Comparison of ENCODE assay signal across 8 cellular contexts in the genomic region with DNA sequence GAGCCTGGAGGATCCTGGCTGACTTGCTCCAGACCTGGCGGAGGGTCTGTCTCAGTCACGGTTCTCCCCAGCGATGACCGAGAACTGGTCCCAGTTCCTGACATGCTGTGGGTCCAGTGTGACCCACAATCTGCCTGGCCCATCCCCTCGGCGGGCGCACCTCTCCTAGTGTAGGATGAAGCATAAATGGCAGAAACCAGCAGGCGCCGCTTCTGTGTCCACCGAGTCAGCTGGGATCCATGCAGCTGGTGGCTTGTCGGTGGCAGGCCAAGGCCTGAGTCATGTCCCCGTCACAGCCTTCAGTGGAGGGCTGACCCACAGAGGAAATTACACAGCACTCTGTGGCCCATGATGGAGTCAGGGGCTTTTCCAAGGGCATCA. TPM values are rescaled to one million over a fixed set of nuclear protein-coding genes. Genes with fewer than 3 reads are reported as not detected.
DNase-seq lines count a peak whose midpoint lies in the region; ATAC-seq and TF ChIP-seq lines count a peak whose summit lies in the region.

No MANE protein-coding gene starts in this region.

- H3K27me3 ChIP-seq in DND-41 (ENCODE audit: insufficient read depth, low read length, poor library complexity): no peaks in the 10 kb centered on the region
- H3K27me3 ChIP-seq in sigmoid colon: no peaks in the 10 kb centered on the region
- H3K27me3 ChIP-seq in H9 (ENCODE audit: insufficient read depth, low read length): no peaks in the 10 kb centered on the region

- no peak overlapping the region for H4K91ac ChIP-seq in H9 (ENCODE audit: insufficient read length, low read depth, low read length)

- peak overlapping the region; percentile 11; the same call in 1 of the 2 replicates for H2AFZ ChIP-seq in DND-41 (ENCODE audit: low read depth, low read length)
- H2AFZ ChIP-seq in H9 (ENCODE audit: low read length): no peak overlapping the region

- no peak overlapping the region for H4K8ac ChIP-seq in H9 (replicated peaks; ENCODE audit: insufficient read length, low read depth, low read length)

- H3K27me3 Mint-ChIP-seq in T-helper 17 cell (no peaks in the 10 kb centered on the region), H9 (ENCODE audit: low read depth) (no peaks in the 10 kb centered on the region), progenitor cell of endocrine pancreas (no peaks in the 10 kb centered on the region)

- no peak overlapping the region for H3K4me2 ChIP-seq in DND-41 (ENCODE audit: insufficient read depth, low read length)
- H3K4me2 ChIP-seq in H9 (ENCODE audit: insufficient read depth, insufficient read length, low read length): no peak overlapping the region

- H3K9ac ChIP-seq in DND-41 (ENCODE audit: low read depth, low read length) (no peak overlapping the region), H9 (ENCODE audit: extremely low read depth, insufficient read length, low read length) (no peak overlapping the region)

- H3K4me3 Mint-ChIP-seq in T-helper 17 cell (no peak overlapping the region), H9 (no peak overlapping the region), progenitor cell of endocrine pancreas (ENCODE audit: low read depth) (no peak overlapping the region)

- TF ChIP-seq CTCF in DND-41 (IDR thresholded peaks at IDR 0.05; ENCODE audit: borderline replicate concordance, extremely low read depth, low read length, poor library complexity, severe bottlenecking) (no peak), fibroblast of mammary gland (conservative IDR thresholded peaks at IDR 0.05; ENCODE audit: control insufficient read depth, insufficient read depth, low read depth, low read length) (no peak), sigmoid colon (IDR thresholded peaks at IDR 0.05) (no peak), H9 (conservative IDR thresholded peaks at IDR 0.05) (no peak), progenitor cell of endocrine pancreas (IDR thresholded peaks at IDR 0.05; ENCODE audit: unreplicated experiment) (no peak)

- H3K36me3 Mint-ChIP-seq in T-helper 17 cell (ENCODE audit: low read depth) (no peaks in the 10 kb centered on the region), H9 (ENCODE audit: insufficient read depth in 1 of 3, low read depth in 3 of 3) (peaks cover 0 to 3% (median 0%) of the 10 kb centered on the region in 3 experiments; a peak in 1 of 7 replicates), progenitor cell of endocrine pancreas (ENCODE audit: insufficient read depth) (no peaks in the 10 kb centered on the region)

- H4K20me1 ChIP-seq in DND-41 (ENCODE audit: insufficient read depth, low read length) (no peaks in the 10 kb centered on the region), H9 (ENCODE audit: control insufficient read depth, insufficient read depth, insufficient read length) (no peaks in the 10 kb centered on the region)

- peaks cover 6% of the 10 kb centered on the region for H3K4me1 Mint-ChIP-seq in T-helper 17 cell
- peaks cover 20 to 27% of the 10 kb centered on the region in 2 experiments for H3K4me1 Mint-ChIP-seq in H9
- H3K4me1 Mint-ChIP-seq in progenitor cell of endocrine pancreas (ENCODE audit: low read depth): peaks cover 8% of the 10 kb centered on the region

- H3K4me3 ChIP-seq in DND-41 (ENCODE audit: low read depth in 1 of 2, low read length in 2 of 2) (no peak overlapping the region), fibroblast of mammary gland (ENCODE audit: control insufficient read depth, low read depth, low read length) (no peak overlapping the region), sigmoid colon (no peak overlapping the region)

- peaks cover 3 to 5% of the 10 kb centered on the region in 2 experiments; a peak in 3 of 5 replicates for H3K9me3 Mint-ChIP-seq in H9
- peaks cover 4% of the 10 kb centered on the region for H3K9me3 Mint-ChIP-seq in progenitor cell of endocrine pancreas (ENCODE audit: low read depth)

- DNase-seq in DND-41 (no peak), T-helper 17 cell (no peak), fibroblast of mammary gland (ENCODE audit: low read depth) (peak; percentile 68), sigmoid colon (no peak), H9 (no peak), progenitor cell of endocrine pancreas (ENCODE audit: low spot score, unreplicated experiment) (no peak), ureter (ENCODE audit: low spot score) (no peak)

- H2BK120ac ChIP-seq in H9 (ENCODE audit: low read depth, low read length, poor library complexity, severe bottlenecking): no peak overlapping the region

- H3K23me2 ChIP-seq in H9 (ENCODE audit: insufficient read length, low read depth, low read length, poor library complexity, severe bottlenecking): no peaks in the 10 kb centered on the region

- no peak overlapping the region; the same call in 1 of the 2 replicates for H3K14ac ChIP-seq in H9 (ENCODE audit: insufficient read depth, low read length)

- no peak overlapping the region for H4K5ac ChIP-seq in H9 (ENCODE audit: insufficient read length, low read depth, low read length)

- H3K79me2 ChIP-seq in DND-41 (ENCODE audit: insufficient read depth, low read length): no peaks in the 10 kb centered on the region
- H3K79me2 ChIP-seq in H9 (ENCODE audit: insufficient read depth, low read length): no peaks in the 10 kb centered on the region

- H3K9me3 ChIP-seq in DND-41 (ENCODE audit: insufficient read depth, low read length, severe bottlenecking) (no peaks in the 10 kb centered on the region), T-helper 17 cell (ENCODE audit: control insufficient read depth, low read length, poor library complexity, severe bottlenecking) (no peaks in the 10 kb centered on the region), sigmoid colon (peaks cover 0 to under 1% (median 0%) of the 10 kb centered on the region in 4 donors), H9 (ENCODE audit: control insufficient read depth, low read depth, low read length) (no peaks in the 10 kb centered on the region)

- H3K4ac ChIP-seq in H9 (ENCODE audit: low read depth, low read length): no peak overlapping the region

- no peak overlapping the region for H3K18ac ChIP-seq in H9 (ENCODE audit: insufficient read length, low read depth, low read length)

- H3T11ph ChIP-seq in H9 (ENCODE audit: low read length): no peak overlapping the region

- H2BK15ac ChIP-seq in H9 (ENCODE audit: low read depth, low read length): no peak overlapping the region

- H3K23ac ChIP-seq in H9 (ENCODE audit: insufficient read length, low read depth, low read length): no peak overlapping the region

- intact Hi-C loops in sigmoid colon (cut with DNase I): no loop called here

- H2BK12ac ChIP-seq in H9 (ENCODE audit: insufficient read length, low read depth, low read length): no peak overlapping the region

- no peaks in the 10 kb centered on the region for H3K79me1 ChIP-seq in H9 (ENCODE audit: insufficient read depth, low read depth, low read length, poor library complexity, severe bottlenecking)

- TF ChIP-seq EP300 in sigmoid colon (IDR thresholded peaks at IDR 0.05): no peak

- no peak overlapping the region for H3K56ac ChIP-seq in H9 (ENCODE audit: insufficient read length, low read depth, low read length)

- 87 to 90% methylated on average over 12 of the region's 12 CpGs for WGBS in sigmoid colon, 2 donors
- WGBS in H9 (ENCODE audit: extremely low coverage, insufficient read length, low lambda C conversion rate): no CpG with 5 or more reads among the region's 12 CpGs

- H3K27ac ChIP-seq in DND-41 (ENCODE audit: low read length): no peak overlapping the region
- peak overlapping the region; percentile 60 to 72 (median 68) for H3K27ac ChIP-seq in sigmoid colon
- H3K27ac ChIP-seq in H9 (ENCODE audit: insufficient read length, low read depth, low read length): no peak overlapping the region

- H2BK20ac ChIP-seq in H9 (ENCODE audit: low read depth, low read length, poor library complexity, severe bottlenecking): no peak overlapping the region

- peak overlapping the region; percentile 43 for H3K27ac Mint-ChIP-seq in T-helper 17 cell
- no peak overlapping the region; a peak in 1 of 7 replicates for H3K27ac Mint-ChIP-seq in H9
- no peak overlapping the region for H3K27ac Mint-ChIP-seq in progenitor cell of endocrine pancreas

- H2AK5ac ChIP-seq in H9 (ENCODE audit: insufficient read length, low read length): no peak overlapping the region

- H2BK5ac ChIP-seq in H9 (ENCODE audit: insufficient read length, low read length): no peak overlapping the region

- no peak for TF ChIP-seq POLR2A in sigmoid colon (IDR thresholded peaks at IDR 0.05)

- no peaks in the 10 kb centered on the region for H3K36me3 ChIP-seq in DND-41 (ENCODE audit: insufficient read depth, low read length)
- H3K36me3 ChIP-seq in sigmoid colon: no peaks in the 10 kb centered on the region

- H3K4me1 ChIP-seq in DND-41 (ENCODE audit: insufficient read depth, low read length) (no peaks in the 10 kb centered on the region), sigmoid colon (peaks cover 0 to 42% (median 36%) of the 10 kb centered on the region in 4 donors), H9 (ENCODE audit: insufficient read depth, low read length) (no peaks in the 10 kb centered on the region; the same call in 1 of the 2 replicates)

- ATAC-seq in DND-41 (ENCODE audit: insufficient read depth, low read depth) (no peak), T-helper 17 cell (peak; percentile 55), GM18511 (IDR thresholded peaks at IDR 0.05; ENCODE audit: unreplicated experiment) (no peak)

RNA-seq across cellular contexts. Expression of gene NFKBIA, which starts 38.5 kb away (rescaled TPM):
- total RNA-seq in T-helper 17 cell (1,000 to 10,000 TPM; 1,744 to 1,805 TPM), sigmoid colon (100 to 1,000 TPM; 258 to 340 (median 289) TPM), H9 (2021) (38.4 and 39.1 TPM in 2 replicates), progenitor cell of endocrine pancreas (31.8 and 35.7 TPM in 2 replicates), ureter (152 TPM)
- polyA plus RNA-seq in sigmoid colon: 100 to 1,000 TPM in 2 of 3 donors, 10 to 100 TPM in 1; 95.5 to 188 (median 158) TPM

Comparison
In these comparisons a context has a peak if more than half of its experiments do, and no peak if none do; other contexts are left out.
1. H3K27ac ChIP-seq: peak in sigmoid colon (4 of 4); none in DND-41 (single experiment) and H9 (single experiment).
2. RNA of gene NFKBIA, which starts 38.5 kb away (total RNA-seq): 1,744 to 1,805 TPM in T-helper 17 cell; 258 to 340 TPM in sigmoid colon, 152 TPM in ureter (single experiment), 38.4 to 39.1 TPM in H9 and 31.8 to 35.7 TPM in progenitor cell of endocrine pancreas; every median in the first group is over 4 times any median in the second.